1 cellular context compared by ENCODE assay signal in the genomic region with DNA sequence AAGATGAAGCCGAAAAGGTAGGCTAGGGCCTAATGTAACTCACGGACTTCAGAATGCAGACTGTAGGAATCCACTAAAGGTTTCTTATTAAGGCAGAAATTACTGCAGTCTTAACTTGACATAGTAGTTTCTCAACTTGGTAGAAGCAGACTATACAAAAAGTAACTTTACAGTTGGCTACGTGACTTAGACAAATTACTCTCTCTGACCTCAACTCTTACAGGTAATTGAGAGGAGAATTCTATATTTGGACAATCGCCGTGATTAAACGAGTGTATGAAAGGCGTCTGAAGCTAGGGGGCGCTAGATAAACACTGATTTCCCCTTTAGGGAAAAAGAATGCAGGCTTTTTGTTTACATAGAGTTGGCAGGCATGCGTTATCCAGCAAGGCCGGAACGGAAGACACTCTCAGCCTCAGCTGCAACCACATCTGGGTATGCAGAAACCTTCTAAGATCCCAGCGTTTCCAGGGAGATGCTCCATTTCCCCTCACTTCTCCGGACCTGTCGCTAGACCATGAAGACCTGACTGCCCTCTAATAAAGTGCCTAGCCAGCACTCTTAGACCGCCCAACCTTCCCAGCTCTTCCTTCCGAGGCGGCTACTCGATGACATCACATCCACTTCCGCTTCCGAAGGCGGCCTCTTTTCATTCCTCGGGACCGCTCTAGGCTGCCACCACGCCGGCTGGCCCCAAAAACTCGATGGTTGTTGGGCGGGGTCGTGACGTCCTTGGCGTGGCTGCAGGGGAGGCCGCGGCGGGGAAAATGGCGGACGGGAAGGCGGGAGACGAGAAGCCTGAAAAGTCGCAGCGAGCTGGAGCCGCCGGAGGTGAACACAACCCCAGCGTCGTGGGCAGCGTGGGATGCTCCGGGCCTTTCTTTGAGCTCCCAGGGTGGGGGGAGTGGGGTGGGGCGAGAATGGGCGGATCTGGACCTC.
TF ChIP-seq lines count a peak whose summit lies in the region.

A gene with protein sequence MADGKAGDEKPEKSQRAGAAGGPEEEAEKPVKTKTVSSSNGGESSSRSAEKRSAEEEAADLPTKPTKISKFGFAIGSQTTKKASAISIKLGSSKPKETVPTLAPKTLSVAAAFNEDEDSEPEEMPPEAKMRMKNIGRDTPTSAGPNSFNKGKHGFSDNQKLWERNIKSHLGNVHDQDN (plus strand): TSS at position 732 of the 939 bp plus-strand sequence. CDS start 36 bp downstream, at position 768.

TF ChIP-seq in HepG2, 621 proteins besides CTCF, POLR2A, EP300 and RAD21 (continued from another document and continues in another):
- TF ChIP-seq, protein P1, sequence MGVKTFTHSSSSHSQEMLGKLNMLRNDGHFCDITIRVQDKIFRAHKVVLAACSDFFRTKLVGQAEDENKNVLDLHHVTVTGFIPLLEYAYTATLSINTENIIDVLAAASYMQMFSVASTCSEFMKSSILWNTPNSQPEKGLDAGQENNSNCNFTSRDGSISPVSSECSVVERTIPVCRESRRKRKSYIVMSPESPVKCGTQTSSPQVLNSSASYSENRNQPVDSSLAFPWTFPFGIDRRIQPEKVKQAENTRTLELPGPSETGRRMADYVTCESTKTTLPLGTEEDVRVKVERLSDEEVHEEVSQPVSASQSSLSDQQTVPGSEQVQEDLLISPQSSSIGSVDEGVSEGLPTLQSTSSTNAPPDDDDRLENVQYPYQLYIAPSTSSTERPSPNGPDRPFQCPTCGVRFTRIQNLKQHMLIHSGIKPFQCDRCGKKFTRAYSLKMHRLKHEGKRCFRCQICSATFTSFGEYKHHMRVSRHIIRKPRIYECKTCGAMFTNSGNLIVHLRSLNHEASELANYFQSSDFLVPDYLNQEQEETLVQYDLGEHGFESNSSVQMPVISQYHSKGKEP (CRISPR knock-in tag; IDR thresholded peaks at IDR 0.05) = no peak
- no peak for TF ChIP-seq ZNF12 (CRISPR knock-in tag; IDR thresholded peaks at IDR 0.05)
- peak; percentile 92 for TF ChIP-seq SRF (IDR thresholded peaks at IDR 0.05; ENCODE audit: low read depth, low read length)
- no peak for TF ChIP-seq SETDB1 (CRISPR knock-in tag; IDR thresholded peaks at IDR 0.05; ENCODE audit: borderline replicate concordance)
- TF ChIP-seq, protein P2, sequence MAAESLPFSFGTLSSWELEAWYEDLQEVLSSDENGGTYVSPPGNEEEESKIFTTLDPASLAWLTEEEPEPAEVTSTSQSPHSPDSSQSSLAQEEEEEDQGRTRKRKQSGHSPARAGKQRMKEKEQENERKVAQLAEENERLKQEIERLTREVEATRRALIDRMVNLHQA (CRISPR knock-in tag; IDR thresholded peaks at IDR 0.05) = no peak
- TF ChIP-seq PRDM10 (CRISPR knock-in tag; IDR thresholded peaks at IDR 0.05; ENCODE audit: low read depth) = no peak
- TF ChIP-seq MIXL1 (CRISPR knock-in tag; IDR thresholded peaks at IDR 0.05) = no peak
- TF ChIP-seq MATR3 (CRISPR knock-in tag; IDR thresholded peaks at IDR 0.05) = no peak
- TF ChIP-seq BCL6 (CRISPR knock-in tag; IDR thresholded peaks at IDR 0.05) = no peak; the same call in 1 of the 2 replicates
- peak; percentile 79 for TF ChIP-seq KDM2A (CRISPR knock-in tag; IDR thresholded peaks at IDR 0.05; ENCODE audit: borderline replicate concordance, low read depth)
- TF ChIP-seq SRY (CRISPR knock-in tag; IDR thresholded peaks at IDR 0.05) = no peak; the same call in 1 of the 2 replicates
- TF ChIP-seq, protein P3, sequence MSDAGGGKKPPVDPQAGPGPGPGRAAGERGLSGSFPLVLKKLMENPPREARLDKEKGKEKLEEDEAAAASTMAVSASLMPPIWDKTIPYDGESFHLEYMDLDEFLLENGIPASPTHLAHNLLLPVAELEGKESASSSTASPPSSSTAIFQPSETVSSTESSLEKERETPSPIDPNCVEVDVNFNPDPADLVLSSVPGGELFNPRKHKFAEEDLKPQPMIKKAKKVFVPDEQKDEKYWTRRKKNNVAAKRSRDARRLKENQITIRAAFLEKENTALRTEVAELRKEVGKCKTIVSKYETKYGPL (CRISPR knock-in tag; IDR thresholded peaks at IDR 0.05) = no peak
- TF ChIP-seq, protein P4, sequence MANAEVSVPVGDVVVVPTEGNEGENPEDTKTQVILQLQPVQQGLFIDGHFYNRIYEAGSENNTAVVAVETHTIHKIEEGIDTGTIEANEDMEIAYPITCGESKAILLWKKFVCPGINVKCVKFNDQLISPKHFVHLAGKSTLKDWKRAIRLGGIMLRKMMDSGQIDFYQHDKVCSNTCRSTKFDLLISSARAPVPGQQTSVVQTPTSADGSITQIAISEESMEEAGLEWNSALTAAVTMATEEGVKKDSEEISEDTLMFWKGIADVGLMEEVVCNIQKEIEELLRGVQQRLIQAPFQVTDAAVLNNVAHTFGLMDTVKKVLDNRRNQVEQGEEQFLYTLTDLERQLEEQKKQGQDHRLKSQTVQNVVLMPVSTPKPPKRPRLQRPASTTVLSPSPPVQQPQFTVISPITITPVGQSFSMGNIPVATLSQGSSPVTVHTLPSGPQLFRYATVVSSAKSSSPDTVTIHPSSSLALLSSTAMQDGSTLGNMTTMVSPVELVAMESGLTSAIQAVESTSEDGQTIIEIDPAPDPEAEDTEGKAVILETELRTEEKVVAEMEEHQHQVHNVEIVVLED (CRISPR knock-in tag; IDR thresholded peaks at IDR 0.05; ENCODE audit: borderline replicate concordance) = peak; percentile 86; the same call in 1 of the 2 replicates
- peak; percentile 81; the same call in 2 of the 3 replicates for TF ChIP-seq MXI1 (IDR thresholded peaks at IDR 0.05; ENCODE audit: borderline replicate concordance, low read depth, low read length)
- no peak for TF ChIP-seq CENPX (CRISPR knock-in tag; IDR thresholded peaks at IDR 0.05)
- no peak for TF ChIP-seq HNF4A (CRISPR knock-in tag; IDR thresholded peaks at IDR 0.05)
- TF ChIP-seq ZBTB33 (CRISPR knock-in tag; IDR thresholded peaks at IDR 0.05) = peak; percentile 37; the same call in 1 of the 2 replicates
- 0 out of 2 replicates have a peak, but pooled peaks have one; percentile 11 for TF ChIP-seq RFX5 (IDR thresholded peaks at IDR 0.05; ENCODE audit: low read depth, low read length)
- peak; percentile 82 for TF ChIP-seq PHF21A (CRISPR knock-in tag; IDR thresholded peaks at IDR 0.05)
- TF ChIP-seq ETV5 (CRISPR knock-in tag; IDR thresholded peaks at IDR 0.05; ENCODE audit: borderline replicate concordance) = peak; percentile 76
- no peak for TF ChIP-seq REXO4 (CRISPR knock-in tag; IDR thresholded peaks at IDR 0.05; ENCODE audit: borderline replicate concordance)
- no peak for TF ChIP-seq HNRNPK (IDR thresholded peaks at IDR 0.05; ENCODE audit: low read depth, low read length, poor library complexity, severe bottlenecking)
- TF ChIP-seq NCOA1 (CRISPR knock-in tag; IDR thresholded peaks at IDR 0.05) = no peak; the same call in 1 of the 2 replicates
- TF ChIP-seq, protein P5, sequence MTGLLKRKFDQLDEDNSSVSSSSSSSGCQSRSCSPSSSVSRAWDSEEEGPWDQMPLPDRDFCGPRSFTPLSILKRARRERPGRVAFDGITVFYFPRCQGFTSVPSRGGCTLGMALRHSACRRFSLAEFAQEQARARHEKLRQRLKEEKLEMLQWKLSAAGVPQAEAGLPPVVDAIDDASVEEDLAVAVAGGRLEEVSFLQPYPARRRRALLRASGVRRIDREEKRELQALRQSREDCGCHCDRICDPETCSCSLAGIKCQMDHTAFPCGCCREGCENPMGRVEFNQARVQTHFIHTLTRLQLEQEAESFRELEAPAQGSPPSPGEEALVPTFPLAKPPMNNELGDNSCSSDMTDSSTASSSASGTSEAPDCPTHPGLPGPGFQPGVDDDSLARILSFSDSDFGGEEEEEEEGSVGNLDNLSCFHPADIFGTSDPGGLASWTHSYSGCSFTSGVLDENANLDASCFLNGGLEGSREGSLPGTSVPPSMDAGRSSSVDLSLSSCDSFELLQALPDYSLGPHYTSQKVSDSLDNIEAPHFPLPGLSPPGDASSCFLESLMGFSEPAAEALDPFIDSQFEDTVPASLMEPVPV (CRISPR knock-in tag; IDR thresholded peaks at IDR 0.05) = no peak
- no peak; the same call in 1 of the 2 replicates for TF ChIP-seq NFYC (CRISPR knock-in tag; IDR thresholded peaks at IDR 0.05)
- TF ChIP-seq NR3C1 (CRISPR knock-in tag; IDR thresholded peaks at IDR 0.05) = no peak
- peak; percentile 90 for TF ChIP-seq MAX (IDR thresholded peaks at IDR 0.05)
- TF ChIP-seq PAX8 (CRISPR knock-in tag; IDR thresholded peaks at IDR 0.05; ENCODE audit: borderline replicate concordance) = no peak
- peak; percentile 97 for TF ChIP-seq SRSF1 (optimal IDR thresholded peaks at IDR 0.05; ENCODE audit: low read depth, low read length)
- TF ChIP-seq PAWR (CRISPR knock-in tag; IDR thresholded peaks at IDR 0.05; ENCODE audit: borderline replicate concordance) = no peak
- no peak for TF ChIP-seq EZH2 (conservative IDR thresholded peaks at IDR 0.05; ENCODE audit: low read depth, low read length)
- no peak for TF ChIP-seq SYNCRIP (IDR thresholded peaks at IDR 0.05; ENCODE audit: insufficient read depth, low read depth, low read length)
- no peak for TF ChIP-seq ZFP41 (CRISPR knock-in tag; IDR thresholded peaks at IDR 0.05; ENCODE audit: borderline replicate concordance)
- no peak for TF ChIP-seq NONO (IDR thresholded peaks at IDR 0.05)
- peak; percentile 81; the same call in 1 of the 2 replicates for TF ChIP-seq NONO (CRISPR knock-in tag; conservative IDR thresholded peaks at IDR 0.05)
- no peak for TF ChIP-seq NPAS2 (CRISPR knock-in tag; IDR thresholded peaks at IDR 0.05; ENCODE audit: borderline replicate concordance)
- no peak for TF ChIP-seq ZNF280B (CRISPR knock-in tag; IDR thresholded peaks at IDR 0.05; ENCODE audit: borderline replicate concordance)
- no peak for TF ChIP-seq ZMAT5 (CRISPR knock-in tag; IDR thresholded peaks at IDR 0.05; ENCODE audit: borderline replicate concordance, low read depth)
- peak; percentile 58; the same call in 1 of the 2 replicates for TF ChIP-seq SIN3B (IDR thresholded peaks at IDR 0.05; ENCODE audit: low read length)
- TF ChIP-seq GPN1 (CRISPR knock-in tag; IDR thresholded peaks at IDR 0.05; ENCODE audit: borderline replicate concordance) = no peak
- TF ChIP-seq ATAD3A (CRISPR knock-in tag; IDR thresholded peaks at IDR 0.05) = no peak
- peak; percentile 95; the same call in 1 of the 2 replicates for TF ChIP-seq ZSCAN5A (CRISPR knock-in tag; IDR thresholded peaks at IDR 0.05; ENCODE audit: borderline replicate concordance)
- TF ChIP-seq GLI4 (CRISPR knock-in tag; IDR thresholded peaks at IDR 0.05; ENCODE audit: borderline replicate concordance) = no peak
